ENCODE assay signal across 9 cellular contexts in the genomic region with DNA sequence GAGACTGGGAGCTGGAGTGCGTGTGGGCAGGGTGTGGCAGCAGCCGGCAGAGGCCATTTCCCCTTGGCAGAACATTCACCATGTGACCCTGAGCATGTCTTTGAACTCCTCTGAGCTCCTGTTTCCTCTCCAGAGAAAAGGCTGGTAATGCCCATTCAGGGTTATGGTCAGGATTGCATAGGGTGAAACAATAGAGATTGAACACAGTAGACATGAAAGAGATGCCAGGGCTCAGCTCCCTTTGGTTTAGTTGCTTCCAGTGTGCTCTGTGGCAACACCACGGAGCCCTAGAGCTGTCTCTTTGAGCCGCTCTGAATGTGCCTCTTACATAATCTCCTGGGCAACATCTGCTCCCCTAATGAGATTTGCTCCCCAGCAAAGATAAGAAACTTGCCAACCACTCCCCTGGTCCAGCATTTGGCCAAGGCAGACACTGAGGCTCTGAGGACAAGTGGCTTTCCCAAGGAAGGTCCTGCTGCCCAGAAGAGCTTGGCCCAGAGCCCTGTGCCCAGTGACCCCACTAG. TPM values are rescaled to one million over a fixed set of nuclear protein-coding genes. Genes with fewer than 3 reads are reported as not detected.
DNase-seq lines count a peak whose midpoint lies in the region; ATAC-seq and TF ChIP-seq lines count a peak whose summit lies in the region.
"Had no signal": no experiment of that assay in that cellular context is flagged by ENCODE, and none has a peak within 500 bp of the region (broad histone marks: within the 10 kb centered on the region; RNA-seq: fewer than 3 reads in every experiment).

No MANE protein-coding gene starts in this region.

- H3K27me3 ChIP-seq in stomach smooth muscle (ENCODE audit: control insufficient read depth in 1 of 2, insufficient read depth in 2 of 2, low read length in 2 of 2): peaks cover 2 to 4% of the 10 kb centered on the region in 2 donors
- H3K27me3 ChIP-seq: cardiac muscle cell had no signal

- H3K4me3 ChIP-seq in fibroblast of the aortic adventitia (ENCODE audit: low read depth, low read length) (no peak overlapping the region), stomach smooth muscle (ENCODE audit: low read length in 2 of 2) (no peak overlapping the region)
- H3K4me3 ChIP-seq: cardiac muscle cell had no signal

- TF ChIP-seq CTCF in fibroblast of the aortic adventitia (IDR thresholded peaks at IDR 0.05; ENCODE audit: insufficient read depth, low read length): no peak

- H3K4me1 ChIP-seq in stomach smooth muscle (ENCODE audit: control insufficient read depth, insufficient read depth, low read length): peaks cover 12% of the 10 kb centered on the region

- H3K27ac ChIP-seq in stomach smooth muscle (ENCODE audit: low read length): peak overlapping the region; percentile 11
- H3K27ac ChIP-seq: cardiac muscle cell had no signal

- no peak for ATAC-seq in HG02840 (IDR thresholded peaks at IDR 0.05; ENCODE audit: low FRiP score, unreplicated experiment)

- peak; percentile 41 for DNase-seq in SK-N-DZ (ENCODE audit: low spot score)
- DNase-seq in fibroblast of the aortic adventitia (ENCODE audit: low read depth): peak; percentile 54
- no peak for DNase-seq in glomerular visceral epithelial cell (ENCODE audit: extremely low spot score)
- no peak for DNase-seq in T1000 (lab: John Stamatoyannopoulos, UW)
- DNase-seq: activated CD4-positive, alpha-beta T cell treated with anti-CD3 and anti-CD28 coated beads, Interleukin-2, amount 50 U/mL, for 1 hour; GDM1 had no signal

- H3K9ac ChIP-seq in stomach smooth muscle (ENCODE audit: low read length in 2 of 2): no peak overlapping the region

- peaks cover 6 to 9% of the 10 kb centered on the region in 2 donors for H3K9me3 ChIP-seq in stomach smooth muscle (ENCODE audit: control insufficient read depth in 2 of 2, low read length in 2 of 2)

- H3K36me3 ChIP-seq in stomach smooth muscle (ENCODE audit: control insufficient read depth in 2 of 2, insufficient read depth in 2 of 2, low read length in 2 of 2): no peaks in the 10 kb centered on the region
- H3K36me3 ChIP-seq: cardiac muscle cell had no signal

RNA-seq across cellular contexts. Expression of gene IFI27, which starts 4.6 kb away (rescaled TPM):
- polyA plus RNA-seq in SK-N-DZ (2014; cell fraction: cytosol; rRNA removed): not detected in 2 replicates
- polyA plus RNA-seq in SK-N-DZ (2014; cell fraction: nucleus; rRNA removed): 2.1 and 3.0 TPM in 2 replicates
- total RNA-seq in fibroblast of the aortic adventitia (ENCODE audit: low replicate concordance): 20.2 and 78.2 TPM in 2 replicates

RNA-seq across cellular contexts. Expression of gene IFI27L2, which starts 14.3 kb away (rescaled TPM):
- polyA plus RNA-seq in SK-N-DZ (2014; cell fraction: cytosol; rRNA removed): 11.7 and 29.6 TPM in 2 replicates
- polyA plus RNA-seq in SK-N-DZ (2014; cell fraction: nucleus; rRNA removed): 11.0 and 13.2 TPM in 2 replicates
- total RNA-seq in fibroblast of the aortic adventitia (ENCODE audit: low replicate concordance): 107 and 247 TPM in 2 replicates

RNA-seq across cellular contexts. Expression of gene IFI27L1, which starts 34.0 kb away (rescaled TPM):
- 21.3 and 23.2 TPM in 2 replicates for polyA plus RNA-seq in SK-N-DZ (2014; cell fraction: cytosol; rRNA removed)
- polyA plus RNA-seq in SK-N-DZ (2014; cell fraction: nucleus; rRNA removed): 17.4 and 17.5 TPM in 2 replicates
- 8.9 and 12.2 TPM in 2 replicates for total RNA-seq in fibroblast of the aortic adventitia (ENCODE audit: low replicate concordance)

RNA-seq across cellular contexts. Expression of gene DDX24, which starts 34.1 kb away (rescaled TPM):
- 76.0 and 87.2 TPM in 2 replicates for polyA plus RNA-seq in SK-N-DZ (2014; cell fraction: cytosol; rRNA removed)
- 46.3 and 55.4 TPM in 2 replicates for polyA plus RNA-seq in SK-N-DZ (2014; cell fraction: nucleus; rRNA removed)
- total RNA-seq in fibroblast of the aortic adventitia (ENCODE audit: low replicate concordance): 130 and 446 TPM in 2 replicates

RNA-seq across cellular contexts. Expression of gene PPP4R4, which starts 59.0 kb away (rescaled TPM):
- 2.7 and 10.5 TPM in 2 replicates for polyA plus RNA-seq in SK-N-DZ (2014; cell fraction: cytosol; rRNA removed)
- polyA plus RNA-seq in SK-N-DZ (2014; cell fraction: nucleus; rRNA removed): 5.9 and 8.7 TPM in 2 replicates
- total RNA-seq in fibroblast of the aortic adventitia (ENCODE audit: low replicate concordance): 0.98 and 7.0 TPM in 2 replicates

Comparison
In these comparisons a context has a peak if more than half of its experiments do, and no peak if none do; other contexts are left out.
1. DNase-seq: peak in SK-N-DZ (single experiment) and fibroblast of the aortic adventitia (single experiment); none in glomerular visceral epithelial cell (single experiment) and T1000 (single experiment).